ENCODE assay signal across 2 cellular contexts in the genomic region with DNA sequence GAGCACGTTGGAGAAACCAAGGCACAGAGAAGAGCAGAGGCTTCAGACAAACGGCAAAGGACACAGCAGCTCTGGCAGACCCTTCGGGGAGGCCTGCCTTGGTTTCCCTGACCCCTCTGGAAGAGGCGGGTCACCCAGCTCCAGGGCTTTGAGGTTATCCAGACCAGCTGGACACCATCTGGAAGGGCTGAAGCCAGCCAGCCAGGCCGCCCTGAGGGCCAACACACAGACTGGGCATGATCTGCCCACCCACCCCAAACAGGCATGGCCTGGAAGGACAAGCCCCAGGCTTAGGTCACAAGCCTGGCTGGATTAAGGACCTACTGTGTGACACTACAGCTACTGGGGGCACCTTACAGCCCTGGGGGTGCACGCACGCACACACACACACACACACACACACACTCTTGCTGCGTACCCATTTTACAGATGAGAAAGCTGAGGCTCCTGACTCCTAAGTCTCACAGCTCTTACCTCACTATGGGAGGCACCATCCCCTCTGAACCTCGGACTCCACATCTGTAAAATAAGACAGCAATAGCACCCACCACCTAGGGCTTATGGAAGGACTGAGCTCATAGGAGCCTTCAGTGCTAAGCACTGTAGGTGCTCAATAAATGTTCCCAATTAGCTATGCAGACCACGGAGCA.
TF ChIP-seq lines count a peak whose summit lies in the region.

No MANE protein-coding gene starts in this region.

TF ChIP-seq in K562, 482 proteins besides CTCF, POLR2A, EP300 and RAD21 (continued from another document):
- TF ChIP-seq CBX3 (IDR thresholded peaks at IDR 0.05; ENCODE audit: borderline replicate concordance in 1 of 2, low read length in 2 of 2) (peak in 1 of 2 experiments; percentile 41; a peak in 1 of 3 replicates), NR0B1 (IDR thresholded peaks at IDR 0.05; ENCODE audit: partially characterized antibody) (no peak), SIN3A (IDR thresholded peaks at IDR 0.05; ENCODE audit: borderline replicate concordance in 2 of 2, control insufficient read depth in 1 of 2, low read depth in 2 of 2, low read length in 2 of 2) (no peak), E2F4 (CRISPR knock-in tag; IDR thresholded peaks at IDR 0.05; ENCODE audit: low read depth) (no peak), SIRT6 (IDR thresholded peaks at IDR 0.05; ENCODE audit: low read depth, low read length) (no peak), NFIX (CRISPR knock-in tag; IDR thresholded peaks at IDR 0.05; ENCODE audit: low read depth) (no peak), ZBTB7A (IDR thresholded peaks at IDR 0.05; ENCODE audit: borderline replicate concordance, control insufficient read depth, low read depth, low read length) (no peak)
TF ChIP-seq in K562: peak in this region for 11.

TF ChIP-seq in HepG2, 621 proteins besides CTCF, POLR2A, EP300 and RAD21 (continued from another document):
- 0 out of 2 replicates have a peak, but pooled peaks have one; percentile 22 for TF ChIP-seq NCOA1 (CRISPR knock-in tag; IDR thresholded peaks at IDR 0.05)
- TF ChIP-seq, protein P1, sequence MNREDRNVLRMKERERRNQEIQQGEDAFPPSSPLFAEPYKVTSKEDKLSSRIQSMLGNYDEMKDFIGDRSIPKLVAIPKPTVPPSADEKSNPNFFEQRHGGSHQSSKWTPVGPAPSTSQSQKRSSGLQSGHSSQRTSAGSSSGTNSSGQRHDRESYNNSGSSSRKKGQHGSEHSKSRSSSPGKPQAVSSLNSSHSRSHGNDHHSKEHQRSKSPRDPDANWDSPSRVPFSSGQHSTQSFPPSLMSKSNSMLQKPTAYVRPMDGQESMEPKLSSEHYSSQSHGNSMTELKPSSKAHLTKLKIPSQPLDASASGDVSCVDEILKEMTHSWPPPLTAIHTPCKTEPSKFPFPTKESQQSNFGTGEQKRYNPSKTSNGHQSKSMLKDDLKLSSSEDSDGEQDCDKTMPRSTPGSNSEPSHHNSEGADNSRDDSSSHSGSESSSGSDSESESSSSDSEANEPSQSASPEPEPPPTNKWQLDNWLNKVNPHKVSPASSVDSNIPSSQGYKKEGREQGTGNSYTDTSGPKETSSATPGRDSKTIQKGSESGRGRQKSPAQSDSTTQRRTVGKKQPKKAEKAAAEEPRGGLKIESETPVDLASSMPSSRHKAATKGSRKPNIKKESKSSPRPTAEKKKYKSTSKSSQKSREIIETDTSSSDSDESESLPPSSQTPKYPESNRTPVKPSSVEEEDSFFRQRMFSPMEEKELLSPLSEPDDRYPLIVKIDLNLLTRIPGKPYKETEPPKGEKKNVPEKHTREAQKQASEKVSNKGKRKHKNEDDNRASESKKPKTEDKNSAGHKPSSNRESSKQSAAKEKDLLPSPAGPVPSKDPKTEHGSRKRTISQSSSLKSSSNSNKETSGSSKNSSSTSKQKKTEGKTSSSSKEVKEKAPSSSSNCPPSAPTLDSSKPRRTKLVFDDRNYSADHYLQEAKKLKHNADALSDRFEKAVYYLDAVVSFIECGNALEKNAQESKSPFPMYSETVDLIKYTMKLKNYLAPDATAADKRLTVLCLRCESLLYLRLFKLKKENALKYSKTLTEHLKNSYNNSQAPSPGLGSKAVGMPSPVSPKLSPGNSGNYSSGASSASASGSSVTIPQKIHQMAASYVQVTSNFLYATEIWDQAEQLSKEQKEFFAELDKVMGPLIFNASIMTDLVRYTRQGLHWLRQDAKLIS (CRISPR knock-in tag; IDR thresholded peaks at IDR 0.05) = no peak
- no peak for TF ChIP-seq SKIL (CRISPR knock-in tag; IDR thresholded peaks at IDR 0.05; ENCODE audit: borderline replicate concordance)
- no peak for TF ChIP-seq ZSCAN22 (CRISPR knock-in tag; IDR thresholded peaks at IDR 0.05)
- no peak for TF ChIP-seq ZNF883 (CRISPR knock-in tag; IDR thresholded peaks at IDR 0.05; ENCODE audit: not compliant biosample characterization)
- 0 out of 2 replicates have a peak, but pooled peaks have one; percentile 18 for TF ChIP-seq ZNF235 (CRISPR knock-in tag; IDR thresholded peaks at IDR 0.05; ENCODE audit: borderline replicate concordance)
- no peak for TF ChIP-seq PATZ1 (CRISPR knock-in tag; IDR thresholded peaks at IDR 0.05)
- no peak for TF ChIP-seq TP53 (CRISPR knock-in tag; conservative IDR thresholded peaks at IDR 0.05)
- no peak for TF ChIP-seq ATM (IDR thresholded peaks at IDR 0.05; ENCODE audit: borderline replicate concordance)
